ENCODE assay signal across 13 cellular contexts in the genomic region with DNA sequence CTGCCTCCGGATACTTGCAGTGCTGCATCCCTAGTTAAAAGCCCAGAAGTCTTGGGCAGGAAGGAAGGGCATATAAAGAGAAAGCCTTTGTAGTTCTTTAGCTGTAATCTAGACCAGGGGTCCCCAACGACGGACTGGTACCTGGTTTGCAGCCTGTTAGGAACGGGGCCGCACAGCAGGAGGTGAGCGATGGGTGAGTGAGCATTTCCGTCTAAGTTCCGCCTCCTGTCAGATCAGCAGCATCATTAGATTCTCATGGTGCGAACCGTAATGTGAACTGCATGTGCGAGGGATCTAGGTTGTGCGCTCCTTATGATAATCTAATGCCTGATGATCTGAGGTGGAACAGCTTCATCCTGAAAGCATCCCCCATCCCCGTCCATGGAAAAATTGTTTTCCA. TPM values are rescaled to one million over a fixed set of nuclear protein-coding genes. Genes with fewer than 3 reads are reported as not detected.
DNase-seq lines count a peak whose midpoint lies in the region; ATAC-seq, FAIRE-seq and TF ChIP-seq lines count a peak whose summit lies in the region.
"Had no signal": no experiment of that assay in that cellular context is flagged by ENCODE, and none has a peak within 500 bp of the region (broad histone marks: within the 10 kb centered on the region; RNA-seq: fewer than 3 reads in every experiment).

No MANE protein-coding gene starts in this region.

- no peak overlapping the region; the same call in 1 of the 2 replicates for H4K8ac ChIP-seq in H1 (ENCODE audit: extremely low read depth, insufficient read depth, low read length)

- H3K9ac ChIP-seq in H1 (replicated peaks in 1 of 4; ENCODE audit: extremely low read depth in 1 of 4, low read depth in 3 of 4, low read length in 3 of 4): no peak overlapping the region

- intact Hi-C loops in CD4-positive, alpha-beta memory T cell (cut with micrococcal nuclease): loop anchor here (5.0 kb wide), 2 partner anchors 217 to 493 kb away; a partner anchor contains a TSS
- intact Hi-C loops in pancreas (cut with DNase I) (no loop called here), left lung (cut with DNase I) (no loop called here)

- no peak overlapping the region for H3K4ac ChIP-seq in H1 (replicated peaks; ENCODE audit: insufficient read length, low read depth, low read length)

- H3K27ac Mint-ChIP-seq in CD4-positive, alpha-beta memory T cell: peak overlapping the region in 4 of 7 donors; percentile 17 to 96 (median 90)
- H3K27ac Mint-ChIP-seq in natural killer cell treated with Interleukin-12 subunit alpha and Interleukin-12 subunit beta and Interleukin-15 and Interleukin-18, amount 100 ng/mL, for 72 hours: peak overlapping the region; percentile 98 to 99

- no peak overlapping the region for H3K14ac ChIP-seq in H1 (ENCODE audit: insufficient read length)

- H2BK20ac ChIP-seq in H1 (ENCODE audit: low read length): no peak overlapping the region

- H3K23ac ChIP-seq in H1 (ENCODE audit: insufficient read length): no peak overlapping the region

- peaks cover 0 to 46% of the 10 kb centered on the region in 2 experiments; a peak in 2 of 4 replicates for H3K79me2 ChIP-seq in H1 (ENCODE audit: control insufficient read depth in 1 of 2, insufficient read depth in 2 of 2, low read length in 2 of 2)

- H4K20me1 ChIP-seq in H1 (replicated peaks in 1 of 2; ENCODE audit: control insufficient read depth in 1 of 2, insufficient read depth in 2 of 2, low read length in 2 of 2): peaks cover 0 to 3% of the 10 kb centered on the region in 2 experiments

- no peak overlapping the region for H3K18ac ChIP-seq in H1 (ENCODE audit: extremely low read depth, low read length)

- no peak overlapping the region for H4K5ac ChIP-seq in H1 (ENCODE audit: insufficient read length, low read depth, low read length)

- no peak overlapping the region for H3K56ac ChIP-seq in H1 (replicated peaks; ENCODE audit: insufficient read length, low read depth, low read length)

- TF ChIP-seq EP300 in H1 (IDR thresholded peaks at IDR 0.05; ENCODE audit: borderline replicate concordance in 1 of 2, low read depth in 2 of 2, low read length in 2 of 2): no peak

- H3K36me3 ChIP-seq in CD4-positive, alpha-beta memory T cell (ENCODE audit: insufficient read depth, low read length): peaks cover 11% of the 10 kb centered on the region
- H3K36me3 ChIP-seq in H1 (ENCODE audit: control insufficient read depth in 2 of 4, insufficient read depth in 4 of 4, low read length in 3 of 4): peaks cover 6 to 25% (median 14%) of the 10 kb centered on the region in 4 experiments; a peak in 6 of 8 replicates
- peaks cover 0 to 2% (median 0%) of the 10 kb centered on the region in 3 donors for H3K36me3 ChIP-seq in pancreas
- peaks cover 0 to 8% of the 10 kb centered on the region in 2 donors for H3K36me3 ChIP-seq in left lung

- H3K4me3 ChIP-seq in CD4-positive, alpha-beta memory T cell (ENCODE audit: low read length in 2 of 2): no peak overlapping the region
- H3K4me3 ChIP-seq in HFF-Myc (replicated peaks; ENCODE audit: low read depth, low read length) (peak overlapping the region; percentile 87), H1 (ENCODE audit: extremely low read depth in 1 of 4, insufficient read depth in 2 of 4, low read depth in 3 of 4, low read length in 4 of 4) (peak overlapping the region in 2 of 4 experiments; percentile 89 to 95; a peak in 3 of 8 replicates), pancreas (no peak overlapping the region), left lung (no peak overlapping the region)
- H3K4me3 ChIP-seq: mucosa of descending colon had no signal

- no peak for TF ChIP-seq RAD21 in H1 (IDR thresholded peaks at IDR 0.05 in 1 of 2, conservative IDR thresholded peaks at IDR 0.05 in 1 of 2; ENCODE audit: low read depth in 2 of 2, low read length in 2 of 2)

- H3K9me3 ChIP-seq in CD4-positive, alpha-beta memory T cell (ENCODE audit: control insufficient read depth in 1 of 2, low read length in 2 of 2): no peaks in the 10 kb centered on the region
- H3K9me3 ChIP-seq in H1 (ENCODE audit: insufficient read depth in 2 of 2, low read depth in 1 of 2, low read length in 1 of 2) (peaks cover 6% of the 10 kb centered on the region in 2 experiments), pancreas (no peaks in the 10 kb centered on the region), left lung (no peaks in the 10 kb centered on the region)
- H3K9me3 ChIP-seq: mucosa of descending colon had no signal

- H3K9me3 Mint-ChIP-seq in CD4-positive, alpha-beta memory T cell: peaks cover 0 to 2% (median 0%) of the 10 kb centered on the region in 8 donors
- no peaks in the 10 kb centered on the region for H3K9me3 Mint-ChIP-seq in natural killer cell treated with Interleukin-12 subunit alpha and Interleukin-12 subunit beta and Interleukin-15 and Interleukin-18, amount 100 ng/mL, for 72 hours

- no peak overlapping the region for H2BK5ac ChIP-seq in H1 (ENCODE audit: low read depth, low read length)

- H3K27me3 Mint-ChIP-seq in CD4-positive, alpha-beta memory T cell: peaks cover 0 to 2% of the 10 kb centered on the region in 2 donors
- no peaks in the 10 kb centered on the region for H3K27me3 Mint-ChIP-seq in natural killer cell treated with Interleukin-12 subunit alpha and Interleukin-12 subunit beta and Interleukin-15 and Interleukin-18, amount 100 ng/mL, for 72 hours

- TF ChIP-seq CTCF in HFF-Myc (IDR thresholded peaks at IDR 0.05; ENCODE audit: low read depth, low read length, missing control alignments) (no peak), H1 (IDR thresholded peaks at IDR 0.05; ENCODE audit: control extremely low read depth in 1 of 3, insufficient read depth in 1 of 3, low read depth in 1 of 3, low read length in 3 of 3) (no peak), pancreas (IDR thresholded peaks at IDR 0.05) (no peak), left lung (IDR thresholded peaks at IDR 0.05) (no peak)

- H2AFZ ChIP-seq in H1 (ENCODE audit: low read length): no peak overlapping the region

- POLR2A ChIA-PET in CD4-positive, alpha-beta memory T cell (lab: Charles Lee; ENCODE audit: partially characterized antibody): interaction anchor here (3.7 kb wide), 1 partner anchor 167 kb away, joined by 21 read pairs; a partner anchor contains a TSS
- POLR2A ChIA-PET in H1 (lab: Charles Lee; ENCODE audit: partially characterized antibody): interaction anchor here (1.1 to 2.0 kb wide), 6 partner anchors 9 to 462 kb away, joined by 3 to 8 read pairs (median 4); a partner anchor contains a TSS

- no peak for TF ChIP-seq POLR2A in H1 (IDR thresholded peaks at IDR 0.05; ENCODE audit: control extremely low read depth in 1 of 2, low read depth in 2 of 2, low read length in 2 of 2)

- H4K91ac ChIP-seq in H1 (replicated peaks; ENCODE audit: insufficient read length, low read length): no peak overlapping the region

- H3K23me2 ChIP-seq in H1 (ENCODE audit: low read depth, low read length): peaks cover 2% of the 10 kb centered on the region; the same call in 1 of the 2 replicates

- H3K4me1 Mint-ChIP-seq in CD4-positive, alpha-beta memory T cell: peaks cover 27 to 42% (median 34%) of the 10 kb centered on the region in 4 donors
- peaks cover 26 to 35% of the 10 kb centered on the region in 2 donors for H3K4me1 Mint-ChIP-seq in natural killer cell treated with Interleukin-12 subunit alpha and Interleukin-12 subunit beta and Interleukin-15 and Interleukin-18, amount 100 ng/mL, for 72 hours (ENCODE audit: low read depth in 2 of 2)

- peaks cover 25 to 35% of the 10 kb centered on the region in 2 donors for H3K36me3 Mint-ChIP-seq in CD4-positive, alpha-beta memory T cell
- H3K36me3 Mint-ChIP-seq in natural killer cell treated with Interleukin-12 subunit alpha and Interleukin-12 subunit beta and Interleukin-15 and Interleukin-18, amount 100 ng/mL, for 72 hours: peaks cover 22% of the 10 kb centered on the region

- no peak for DNase-seq in CD4-positive, alpha-beta memory T cell
- DNase-seq in HFF-Myc (ENCODE audit: extremely low read depth, low read depth) (no peak), H1 (ENCODE audit: low read depth in 1 of 2, low spot score in 2 of 2) (no peak), COLO668 (lab: John Stamatoyannopoulos, UW; ENCODE audit: unreplicated experiment) (no peak), pancreas (no peak), caudate nucleus (lab: John Stamatoyannopoulos, UW) (no peak), left lung (no peak)
- no peak for DNase-seq in natural killer cell treated with Interleukin-12 subunit alpha and Interleukin-12 subunit beta and Interleukin-15 and Interleukin-18, amount 100 ng/mL, for 72 hours (ENCODE audit: low spot score)
- DNase-seq: cerebellar nuclear complex; DND-41; MM.1S; mucosa of descending colon; stimulated activated CD4-positive, alpha-beta T cell treated with anti-CD3 and anti-CD28 coated beads, Interleukin-2, amount 100 ng/mL, for 24 hours had no signal

- H3K4me1 ChIP-seq in CD4-positive, alpha-beta memory T cell (ENCODE audit: insufficient read depth, low read length): peaks cover 26% of the 10 kb centered on the region
- peaks cover 0 to 3% (median 1%) of the 10 kb centered on the region in 4 experiments; a peak in 2 of 7 replicates for H3K4me1 ChIP-seq in H1 (replicated peaks in 1 of 4; ENCODE audit: control insufficient read depth in 3 of 4, insufficient read depth in 4 of 4, low read length in 3 of 4)
- peaks cover 6 to 22% (median 21%) of the 10 kb centered on the region in 3 donors for H3K4me1 ChIP-seq in pancreas
- H3K4me1 ChIP-seq in left lung: peaks cover 0 to 29% of the 10 kb centered on the region in 2 donors

- peak overlapping the region; percentile 85 to 92; a peak in 3 of 4 replicates for H3K4me2 ChIP-seq in H1 (ENCODE audit: insufficient read depth in 1 of 2, low read depth in 2 of 2, low read length in 2 of 2)

- ATAC-seq in natural killer cell treated with Interleukin-12 subunit alpha and Interleukin-12 subunit beta and Interleukin-15 and Interleukin-18, amount 100 ng/mL, for 72 hours: no peak
- ATAC-seq in pancreas (no peak), left lung (no peak)
- ATAC-seq: mucosa of descending colon had no signal

- H2BK12ac ChIP-seq in H1 (ENCODE audit: low read depth, low read length): no peak overlapping the region

- no peaks in the 10 kb centered on the region for H3K27me3 ChIP-seq in CD4-positive, alpha-beta memory T cell (ENCODE audit: insufficient read depth, low read length)
- H3K27me3 ChIP-seq in H1 (replicated peaks in 1 of 4; ENCODE audit: control insufficient read depth in 3 of 4, extremely low read depth in 1 of 4, insufficient read depth in 3 of 4, low read length in 3 of 4) (no peaks in the 10 kb centered on the region), pancreas (no peaks in the 10 kb centered on the region), left lung (no peaks in the 10 kb centered on the region)

- H2AK5ac ChIP-seq in H1 (ENCODE audit: low read depth, low read length): no peak overlapping the region

- WGBS in H1 (ENCODE audit: extremely low coverage in 1 of 2, insufficient coverage in 1 of 2, insufficient read length in 1 of 2, insufficient replicate concordance in 2 of 2, low coverage in 1 of 2, low lambda C conversion rate in 2 of 2, missing lambda C conversion rate in 1 of 2), 2 experiments: 92% methylated on average over 13 of the region's 13 CpGs; no CpG with 5 or more reads in 1 of the 2 experiments
- 95 to 97% methylated on average over 13 of the region's 13 CpGs for WGBS in pancreas, 2 donors

- no peak overlapping the region for H3K27ac ChIP-seq in CD4-positive, alpha-beta memory T cell (ENCODE audit: low read depth, low read length)
- H3K27ac ChIP-seq in H1 (ENCODE audit: low read depth, low read length) (no peak overlapping the region), pancreas (no peak overlapping the region), caudate nucleus (ENCODE audit: low read depth, low read length) (no peak overlapping the region), left lung (no peak overlapping the region)

- H2BK120ac ChIP-seq in H1 (replicated peaks; ENCODE audit: low read depth, low read length): no peak overlapping the region

- no peak overlapping the region for H2BK15ac ChIP-seq in H1 (ENCODE audit: low read length)

- H3K79me1 ChIP-seq in H1 (ENCODE audit: low read depth, low read length): no peaks in the 10 kb centered on the region; the same call in 1 of the 2 replicates

- CTCF ChIA-PET in CD4-positive, alpha-beta memory T cell (lab: Charles Lee; ENCODE audit: partially characterized antibody): interaction anchor here (1.3 kb wide), 1 partner anchor 19 kb away, joined by 5 read pairs; no protein-coding TSS in a partner anchor
- CTCF ChIA-PET in H1 (lab: Charles Lee; ENCODE audit: partially characterized antibody): interaction anchor here (0.6 to 2.7 kb wide), 5 partner anchors 108 to 1260 kb away, joined by 3 to 8 read pairs (median 5); no protein-coding TSS in a partner anchor

- peak overlapping the region in 3 of 8 donors; percentile 18 to 96 (median 94) for H3K4me3 Mint-ChIP-seq in CD4-positive, alpha-beta memory T cell
- H3K4me3 Mint-ChIP-seq in natural killer cell treated with Interleukin-12 subunit alpha and Interleukin-12 subunit beta and Interleukin-15 and Interleukin-18, amount 100 ng/mL, for 72 hours: no peak overlapping the region

- FAIRE-seq in H1 (lab: Jason Lieb, UNC): no peak
- FAIRE-seq in pancreas (lab: Jason Lieb, UNC): no peak

RNA-seq across cellular contexts. Expression of a gene that starts 1.6 kb away (rescaled TPM):
- total RNA-seq in CD4-positive, alpha-beta memory T cell: 10 to 100 TPM; 33.1 to 37.7 TPM
- 10 to 100 TPM; 32.8 to 41.0 TPM for polyA plus RNA-seq in CD4-positive, alpha-beta memory T cell
- total RNA-seq in H1 (2021; fragmentation: NEBNext Ultra II Directional; extraction: Animal tissue kit (Norgen Biotek cat#: 25700)): 51.8 and 53.1 TPM in 2 replicates
- polyA plus RNA-seq in H1 (2011; rRNA removed) (15.5 and 17.6 TPM in 2 replicates), pancreas (10 to 100 TPM; 14.4 to 16.2 TPM)
- 24.2 TPM for polyA plus RNA-seq in H1 (2011; cell fraction: cytosol; rRNA removed)
- polyA plus RNA-seq in H1 (2011; cell fraction: nucleus; rRNA removed): 14.5 TPM
- polyA plus RNA-seq in H1 (2012, experiment 1 of 2): 35.7 to 44.3 TPM (median 41.0 TPM) in 4 replicates
- polyA plus RNA-seq in H1 (2012, experiment 2 of 2): 2.3 TPM
- 36.3 TPM for polyA plus RNA-seq in H1 (2013, experiment 1 of 2)
- polyA plus RNA-seq in H1 (2013, experiment 2 of 2): 40.3 TPM
- polyA minus RNA-seq in H1 (2011; rRNA and poly(A)+ RNA removed): 27.4 and 34.2 TPM in 2 replicates
- 20.8 TPM for polyA minus RNA-seq in H1 (2011; cell fraction: cytosol; rRNA and poly(A)+ RNA removed)
- 18.6 TPM for polyA minus RNA-seq in H1 (2011; cell fraction: nucleus; rRNA and poly(A)+ RNA removed)
- total RNA-seq in natural killer cell treated with Interleukin-12 subunit alpha and Interleukin-12 subunit beta and Interleukin-15 and Interleukin-18, amount 100 ng/mL, for 72 hours: 10 to 100 TPM; 64.7 to 74.9 TPM
- total RNA-seq in pancreas (10 to 100 TPM; 20.6 to 36.4 (median 26.3) TPM), left lung (10 to 100 TPM; 53.3 to 61.6 TPM)
